15 cellular contexts compared by ENCODE assay signal in the genomic region with DNA sequence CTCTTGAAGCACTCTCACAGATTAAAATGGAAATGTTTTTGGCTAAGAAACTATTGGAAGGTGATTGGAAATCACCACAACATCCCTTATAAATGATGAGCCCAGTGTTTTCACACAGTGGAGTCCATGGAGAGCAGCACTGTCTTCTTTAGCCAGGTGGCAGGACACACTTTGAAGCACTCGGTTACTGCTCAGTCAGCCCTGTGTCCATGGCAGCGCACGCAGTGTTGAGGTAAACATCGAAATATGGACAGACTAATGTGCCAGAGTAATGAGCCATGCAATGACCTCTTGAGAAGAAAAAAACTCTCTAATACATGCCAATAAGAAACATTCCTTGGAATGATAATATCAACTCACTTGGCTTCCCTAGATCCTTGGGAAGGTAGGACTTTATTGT.
DNase-seq lines count a peak whose midpoint lies in the region; ATAC-seq and TF ChIP-seq lines count a peak whose summit lies in the region.
"Had no signal": no experiment of that assay in that cellular context is flagged by ENCODE, and none has a peak within 500 bp of the region (broad histone marks: within the 10 kb centered on the region; RNA-seq: fewer than 3 reads in every experiment).

No MANE protein-coding gene starts in this region.

- H3K18ac ChIP-seq in IMR-90 (ENCODE audit: low read depth, low read length) (peak overlapping the region; percentile 77), mesenchymal stem cell (ENCODE audit: low read depth in 1 of 2, low read length in 2 of 2) (peak overlapping the region; percentile 24 to 25)

- H2AFZ ChIP-seq in IMR-90 (replicated peaks; ENCODE audit: low read length, poor library complexity), result no peak overlapping the region
- no peak overlapping the region for H2AFZ ChIP-seq in mesenchymal stem cell (ENCODE audit: low read depth, low read length)
- H2AFZ ChIP-seq in neural progenitor cell (replicated peaks), result no peak overlapping the region

- H2BK20ac ChIP-seq in IMR-90 (ENCODE audit: low read depth, low read length), result no peak overlapping the region

- 0 out of 2 replicates have a peak overlapping the region, but pooled peaks have one; percentile 1 for H3K23ac ChIP-seq in IMR-90 (ENCODE audit: low read depth, low read length)
- no peak overlapping the region for H3K23ac ChIP-seq in mesenchymal stem cell (ENCODE audit: low read length in 2 of 2)

- H3K4me2 ChIP-seq in IMR-90 (ENCODE audit: low read depth, low read length) (no peak overlapping the region), mesenchymal stem cell (ENCODE audit: low read length, poor library complexity, severe bottlenecking) (no peak overlapping the region), neural progenitor cell (no peak overlapping the region)

- 80% methylated on average over 1 of the region's 4 CpGs; no CpG with 5 or more reads in 1 of the 2 experiments for WGBS in IMR-90 (ENCODE audit: extremely low coverage in 2 of 2, insufficient read length in 1 of 2), 2 experiments
- 100% methylated on average over 1 of the region's 4 CpGs for WGBS in mesenchymal stem cell

- intact Hi-C loops in IMR-90 (cut with micrococcal nuclease), result no loop called here

- peak; percentile 47 for DNase-seq in ACHN
- DNase-seq in IMR-90, result peak; percentile 14
- DNase-seq in effector memory CD8-positive, alpha-beta T cell, result no peak
- peak; percentile 35 for DNase-seq in mesenchymal stem cell
- DNase-seq in AML-193 (lab: John Stamatoyannopoulos, UW), result no peak
- no peak for DNase-seq in neural progenitor cell (ENCODE audit: low spot score)
- DNase-seq in NAMALWA (ENCODE audit: low spot score), result no peak
- no peak for DNase-seq in cortex of kidney (lab: John Stamatoyannopoulos, UW)
- DNase-seq: activated CD8-positive, alpha-beta memory T cell treated with anti-CD3 and anti-CD28 coated beads for 24 hours; mesendoderm; MM.1S; NCI-H510A treated with DMSO at 0.1 percent for 48 hours; small intestine had no signal

- H3K9me3 ChIP-seq in IMR-90 (ENCODE audit: control insufficient read depth, insufficient read depth, low read length) (no peaks in the 10 kb centered on the region), mesenchymal stem cell (ENCODE audit: control insufficient read depth, low read length) (no peaks in the 10 kb centered on the region), neural progenitor cell (ENCODE audit: low read depth) (no peaks in the 10 kb centered on the region)

- in situ Hi-C loops in ACHN (cut with HindIII; ENCODE audit: low pct_ligation_motif_present, low pct_unique_long_range_greater_than_20kb, low sequenced_read_pairs) (no loop called here), IMR-90 (cut with MboI; ENCODE audit: low sequenced_read_pairs) (no loop called here)

- no peak for TF ChIP-seq CTCF in IMR-90 (conservative IDR thresholded peaks at IDR 0.05; ENCODE audit: low read depth, low read length)
- no peak for TF ChIP-seq CTCF in neural progenitor cell (IDR thresholded peaks at IDR 0.05)

- peak overlapping the region; percentile 17; the same call in 1 of the 2 replicates for H4K91ac ChIP-seq in IMR-90 (ENCODE audit: insufficient read depth, low read depth, low read length)
- no peak overlapping the region for H4K91ac ChIP-seq in mesenchymal stem cell (ENCODE audit: low read length)

- H4K20me1 ChIP-seq in IMR-90 (ENCODE audit: insufficient read depth, low read length), result no peaks in the 10 kb centered on the region
- no peaks in the 10 kb centered on the region for H4K20me1 ChIP-seq in neural progenitor cell (ENCODE audit: low read depth)

- CTCF ChIA-PET in IMR-90 (lab: Yijun Ruan, JAX), result no interaction called here

- H3F3A ChIP-seq in neural progenitor cell (ENCODE audit: low read depth), result peaks cover 5% of the 10 kb centered on the region

- peaks cover 47 to 79% of the 10 kb centered on the region in 2 donors for H3K4me1 Mint-ChIP-seq in effector memory CD8-positive, alpha-beta T cell (ENCODE audit: low read depth in 2 of 2)
- H3K4me1 Mint-ChIP-seq in neural progenitor cell, result peaks cover 24% of the 10 kb centered on the region

- no peak overlapping the region for H2AK9ac ChIP-seq in IMR-90 (replicated peaks; ENCODE audit: low read depth, low read length, poor library complexity)

- H2BK5ac ChIP-seq in IMR-90 (ENCODE audit: low read depth, low read length, poor library complexity, severe bottlenecking) (no peak overlapping the region), mesenchymal stem cell (ENCODE audit: low read depth, low read length, poor library complexity, severe bottlenecking) (no peak overlapping the region)

- no peak overlapping the region for H3K4me3 Mint-ChIP-seq in effector memory CD8-positive, alpha-beta T cell
- no peak overlapping the region for H3K4me3 Mint-ChIP-seq in neural progenitor cell

- dilution Hi-C loops in IMR-90 (cut with HindIII; ENCODE audit: low sequenced_read_pairs, unreplicated experiment), result no loop called here

- BruUV-seq in IMR-90 (replicated peaks; lab: Mats Ljungman, UMichigan), result no TSS peak

- H3K4ac ChIP-seq in IMR-90 (ENCODE audit: low read depth, low read length), result no peak overlapping the region
- peak overlapping the region in 1 of 2 experiments; percentile 6 for H3K4ac ChIP-seq in mesenchymal stem cell (ENCODE audit: low read depth in 1 of 2, low read length in 2 of 2)

- H3K56ac ChIP-seq in IMR-90 (ENCODE audit: extremely low read depth, insufficient read depth, low read length), result no peak overlapping the region

- peak overlapping the region in 1 of 2 experiments; percentile 17 for H2BK12ac ChIP-seq in mesenchymal stem cell (ENCODE audit: low read length in 2 of 2)

- H2BK120ac ChIP-seq in IMR-90 (ENCODE audit: low read depth, low read length) (no peak overlapping the region), mesenchymal stem cell (ENCODE audit: low read depth, low read length) (no peak overlapping the region)

- H3K9me1 ChIP-seq in IMR-90 (ENCODE audit: insufficient read depth, low read length), result peaks cover 17% of the 10 kb centered on the region

- H3K27ac ChIP-seq in IMR-90 (ENCODE audit: insufficient read depth, low read length) (peak overlapping the region; percentile 62; the same call in 1 of the 2 replicates), mesenchymal stem cell (ENCODE audit: low read length, poor library complexity, severe bottlenecking) (no peak overlapping the region), neural progenitor cell (no peak overlapping the region)
- H3K27ac ChIP-seq: cardiac muscle cell, SK-N-MC had no signal

- H3K14ac ChIP-seq in IMR-90 (replicated peaks; ENCODE audit: low read depth, low read length) (no peak overlapping the region), mesenchymal stem cell (ENCODE audit: low read length in 2 of 2) (no peak overlapping the region)

- no peak overlapping the region for H2BK15ac ChIP-seq in IMR-90 (ENCODE audit: low read depth, low read length)
- H2BK15ac ChIP-seq in mesenchymal stem cell (ENCODE audit: low read depth, poor library complexity, severe bottlenecking), result no peak overlapping the region

- no peaks in the 10 kb centered on the region for H3K79me2 ChIP-seq in neural progenitor cell (ENCODE audit: low read depth)

- POLR2A ChIA-PET in IMR-90 (lab: Charles Lee; ENCODE audit: unreplicated experiment), result no interaction called here

- ATAC-seq in IMR-90 (ENCODE audit: low read depth), result 0 out of 2 replicates have a peak, but pooled peaks have one; percentile 17
- no peak for ATAC-seq in effector memory CD8-positive, alpha-beta T cell (replicated peaks)

- H3K4me3 ChIP-seq in IMR-90 (ENCODE audit: insufficient read depth, low read depth, low read length), result no peak overlapping the region
- H3K4me3 ChIP-seq in mesenchymal stem cell (ENCODE audit: insufficient read depth in 1 of 2, low read depth in 1 of 2, low read length in 2 of 2), result no peak overlapping the region
- H3K4me3 ChIP-seq in neural progenitor cell, result no peak overlapping the region
- H3K4me3 ChIP-seq: cardiac muscle cell, SK-N-MC had no signal

- no peak overlapping the region for H2AK5ac ChIP-seq in IMR-90 (ENCODE audit: low read depth, low read length)
- no peak overlapping the region for H2AK5ac ChIP-seq in mesenchymal stem cell (ENCODE audit: low read length, severe bottlenecking)

- H3K79me1 ChIP-seq in IMR-90 (ENCODE audit: low read depth in 1 of 2, low read length in 2 of 2) (peaks cover 38 to 69% of the 10 kb centered on the region in 2 experiments), mesenchymal stem cell (replicated peaks; ENCODE audit: low read length, poor library complexity, severe bottlenecking) (peaks cover 29% of the 10 kb centered on the region)

- H3K9ac ChIP-seq in IMR-90 (ENCODE audit: low read depth, low read length) (no peak overlapping the region), mesenchymal stem cell (ENCODE audit: low read length) (peak overlapping the region; percentile 53), neural progenitor cell (no peak overlapping the region)

- peaks cover 77% of the 10 kb centered on the region for H3K36me3 Mint-ChIP-seq in effector memory CD8-positive, alpha-beta T cell (ENCODE audit: insufficient read depth)
- peaks cover 65% of the 10 kb centered on the region for H3K36me3 Mint-ChIP-seq in neural progenitor cell

- H3K27me3 ChIP-seq in IMR-90 (ENCODE audit: control insufficient read depth, insufficient read depth, low read length), result no peaks in the 10 kb centered on the region
- no peaks in the 10 kb centered on the region for H3K27me3 ChIP-seq in mesenchymal stem cell (ENCODE audit: control insufficient read depth in 1 of 2, insufficient read depth in 1 of 2, low read length in 2 of 2)
- no peaks in the 10 kb centered on the region for H3K27me3 ChIP-seq in neural progenitor cell
- H3K27me3 ChIP-seq: cardiac muscle cell had no signal

- peak overlapping the region; percentile 23 to 84 for H3K27ac Mint-ChIP-seq in effector memory CD8-positive, alpha-beta T cell
- no peak overlapping the region for H3K27ac Mint-ChIP-seq in neural progenitor cell

- TF ChIP-seq RAD21 in IMR-90 (IDR thresholded peaks at IDR 0.05; ENCODE audit: low read length), result no peak

- 0 out of 4 replicates have a peak overlapping the region, but pooled peaks of 1 of the 2 experiments have one; percentile 23 for H4K8ac ChIP-seq in IMR-90 (ENCODE audit: low read depth in 2 of 2, low read length in 2 of 2)
- H4K8ac ChIP-seq in mesenchymal stem cell (ENCODE audit: low read length), result no peak overlapping the region

- no peaks in the 10 kb centered on the region for H3K9me3 Mint-ChIP-seq in effector memory CD8-positive, alpha-beta T cell
- H3K9me3 Mint-ChIP-seq in neural progenitor cell, result no peaks in the 10 kb centered on the region

- H3K36me3 ChIP-seq in IMR-90 (ENCODE audit: control insufficient read depth, insufficient read depth, low read length), result peaks cover 46% of the 10 kb centered on the region
- peaks cover 24 to 99% of the 10 kb centered on the region in 2 experiments for H3K36me3 ChIP-seq in mesenchymal stem cell (ENCODE audit: control insufficient read depth in 1 of 2, insufficient read depth in 2 of 2, low read depth in 1 of 2, low read length in 2 of 2)
- H3K36me3 ChIP-seq in neural progenitor cell, result no peaks in the 10 kb centered on the region

- TF ChIP-seq POLR2A in IMR-90 (IDR thresholded peaks at IDR 0.05; ENCODE audit: low read depth, low read length), result no peak

- no peaks in the 10 kb centered on the region for H3K27me3 Mint-ChIP-seq in effector memory CD8-positive, alpha-beta T cell
- no peaks in the 10 kb centered on the region for H3K27me3 Mint-ChIP-seq in neural progenitor cell (ENCODE audit: insufficient read depth, low read depth)

- H3K4me1 ChIP-seq in IMR-90 (ENCODE audit: control insufficient read depth, insufficient read depth, low read length) (peaks cover 3% of the 10 kb centered on the region), mesenchymal stem cell (ENCODE audit: control insufficient read depth, insufficient read depth, low read depth, low read length) (no peaks in the 10 kb centered on the region), neural progenitor cell (peaks cover 17% of the 10 kb centered on the region)

- H4K5ac ChIP-seq in IMR-90 (ENCODE audit: low read depth, low read length), result peak overlapping the region; percentile 67

Comparison
In these comparisons a context has a peak if more than half of its experiments do, and no peak if none do; other contexts are left out.
1. DNase-seq: peak in ACHN (single experiment), IMR-90 (single experiment) and mesenchymal stem cell (single experiment); none in effector memory CD8-positive, alpha-beta T cell (0 of 3), AML-193 (0 of 2), neural progenitor cell (single experiment), NAMALWA (single experiment) and cortex of kidney (single experiment).